ENCODE assay signal across 21 cellular contexts in genomic region chr17:67119102-67119501, GRCh38.
DNase-seq lines count a peak whose midpoint lies in the region; ATAC-seq, FAIRE-seq and TF ChIP-seq lines count a peak whose summit lies in the region.
"Had no signal": no experiment of that assay in that cellular context is flagged by ENCODE, and none has a peak within 500 bp of the region (broad histone marks: within the 10 kb centered on the region; RNA-seq: fewer than 3 reads in every experiment).

No MANE protein-coding gene starts in this region.

- H3K9me2 ChIP-seq in SK-N-SH, result no peaks in the 10 kb centered on the region

- POLR2A ChIA-PET in SK-N-SH (lab: Yijun Ruan, JAX), result interaction anchor here (0.7 kb wide), 1 partner anchor 39 kb away, joined by 3 read pairs; no protein-coding TSS in a partner anchor

- DNase-seq in SK-N-SH (no peak), GM19239 (ENCODE audit: insufficient read length, low spot score) (no peak), HTR-8/SVneo (ENCODE audit: insufficient read length, low spot score) (no peak), urothelium cell line (ENCODE audit: low spot score) (no peak), GM19238 (ENCODE audit: insufficient read length, low spot score) (no peak)
- no peak for DNase-seq in stimulated activated naive B cell treated with anti-CD40 and anti-IgM and Interleukin-4, amounts not matched to agents 10 μg/mL and 1 μg/mL and 100 μg/mL, for 72 hours
- DNase-seq: AML-193; Caco-2; Calu3; CD4-positive, alpha-beta T cell; CD8-positive, alpha-beta T cell; DMS79 treated with DMSO at 0.1 percent for 48 hours; GF-D8 had no signal

- WGBS in SK-N-SH (ENCODE audit: low lambda C conversion rate), result 96% methylated on average over 2 of the region's 2 CpGs

- no peak overlapping the region for H3K9ac ChIP-seq in SK-N-SH
- H3K9ac ChIP-seq: BLaER1 treated with 17β-estradiol and CSF1 and Interleukin-3, amounts not matched to agents 10 nM and 100 nM had no signal

- H3F3A ChIP-seq in SK-N-SH (replicated peaks; ENCODE audit: insufficient read depth), result no peaks in the 10 kb centered on the region

- H3K27me3 ChIP-seq in SK-N-SH (ENCODE audit: insufficient read depth), result no peaks in the 10 kb centered on the region
- H3K27me3 ChIP-seq: BLaER1 treated with 17β-estradiol and CSF1 and Interleukin-3, amounts not matched to agents 10 nM and 100 nM had no signal

- no peak overlapping the region for H3K27ac ChIP-seq in SK-N-SH (ENCODE audit: low read depth in 2 of 2, low read length in 1 of 2)
- H3K27ac ChIP-seq: 22Rv1; A549; BLaER1 treated with 17β-estradiol and CSF1 and Interleukin-3, amounts not matched to agents 10 nM and 100 nM; C4-2B had no signal

- H3K9me3 ChIP-seq in SK-N-SH, result peaks cover 12% of the 10 kb centered on the region
- H3K9me3 ChIP-seq: Caco-2 had no signal

- H3K4me3 Mint-ChIP-seq in stimulated activated naive B cell treated with anti-CD40 and anti-IgM and Interleukin-4, amounts not matched to agents 10 μg/mL and 1 μg/mL and 100 μg/mL, for 72 hours, result no peak overlapping the region
- H3K4me3 Mint-ChIP-seq: B cell; CD4-positive, alpha-beta T cell; CD8-positive, alpha-beta T cell had no signal

- no peak overlapping the region for H3K4me2 ChIP-seq in SK-N-SH
- H3K4me2 ChIP-seq: A549; BLaER1 treated with 17β-estradiol and CSF1 and Interleukin-3, amounts not matched to agents 10 nM and 100 nM had no signal

- TF ChIP-seq CTCF in SK-N-SH (IDR thresholded peaks at IDR 0.05), result no peak

- no peak overlapping the region for H2AFZ ChIP-seq in SK-N-SH (ENCODE audit: low read depth)

- peaks cover 7% of the 10 kb centered on the region in 2 donors for H3K9me3 Mint-ChIP-seq in stimulated activated naive B cell treated with anti-CD40 and anti-IgM and Interleukin-4, amounts not matched to agents 10 μg/mL and 1 μg/mL and 100 μg/mL, for 72 hours

- no peak overlapping the region for H3K27ac Mint-ChIP-seq in stimulated activated naive B cell treated with anti-CD40 and anti-IgM and Interleukin-4, amounts not matched to agents 10 μg/mL and 1 μg/mL and 100 μg/mL, for 72 hours
- H3K27ac Mint-ChIP-seq: B cell; CD4-positive, alpha-beta T cell; CD8-positive, alpha-beta T cell had no signal

- CTCF ChIA-PET in SK-N-SH (lab: Yijun Ruan, JAX), result interaction anchor here (1.7 kb wide), 1 partner anchor 11 kb away, joined by 6 read pairs; no protein-coding TSS in a partner anchor

- no peak for ATAC-seq in SK-N-SH treated with all-trans-retinoic acid at 6 μM for 48 hours
- ATAC-seq in stimulated activated naive B cell treated with anti-CD40 and anti-IgM and Interleukin-4, amounts not matched to agents 10 μg/mL and 1 μg/mL and 100 μg/mL, for 72 hours (replicated peaks), result no peak
- ATAC-seq: A549; CD8-positive, alpha-beta T cell had no signal

- H4K20me1 ChIP-seq in SK-N-SH (ENCODE audit: insufficient read depth), result no peaks in the 10 kb centered on the region

- TF ChIP-seq EP300 in SK-N-SH (IDR thresholded peaks at IDR 0.05; ENCODE audit: borderline replicate concordance in 1 of 2, low read depth in 1 of 2, low read length in 1 of 2), result no peak

- H3K4me1 Mint-ChIP-seq in stimulated activated naive B cell treated with anti-CD40 and anti-IgM and Interleukin-4, amounts not matched to agents 10 μg/mL and 1 μg/mL and 100 μg/mL, for 72 hours, result no peaks in the 10 kb centered on the region
- H3K4me1 Mint-ChIP-seq: B cell had no signal

- peaks cover 59 to 88% of the 10 kb centered on the region in 2 experiments for H3K36me3 ChIP-seq in SK-N-SH (replicated peaks in 1 of 2; ENCODE audit: control insufficient read depth in 1 of 2, insufficient read depth in 2 of 2, low read length in 1 of 2)

- no peaks in the 10 kb centered on the region for H3K79me2 ChIP-seq in SK-N-SH (ENCODE audit: insufficient read depth)

- no peaks in the 10 kb centered on the region for H3K27me3 Mint-ChIP-seq in stimulated activated naive B cell treated with anti-CD40 and anti-IgM and Interleukin-4, amounts not matched to agents 10 μg/mL and 1 μg/mL and 100 μg/mL, for 72 hours
- H3K27me3 Mint-ChIP-seq: B cell; CD4-positive, alpha-beta T cell had no signal

- H3K36me3 Mint-ChIP-seq in stimulated activated naive B cell treated with anti-CD40 and anti-IgM and Interleukin-4, amounts not matched to agents 10 μg/mL and 1 μg/mL and 100 μg/mL, for 72 hours, result peaks cover 41 to 62% of the 10 kb centered on the region in 2 donors

- peak; percentile 11 for FAIRE-seq in GM19239 (lab: Jason Lieb, UNC)
- FAIRE-seq in HTR-8/SVneo (lab: Jason Lieb, UNC), result peak; percentile 80
- peak; percentile 5 for FAIRE-seq in urothelium cell line (lab: Jason Lieb, UNC)
- FAIRE-seq: A549, D721Med, GM12891 had no signal

- peaks cover 0 to 16% of the 10 kb centered on the region in 2 experiments; a peak in 2 of 4 replicates for H3K4me1 ChIP-seq in SK-N-SH (ENCODE audit: control insufficient read depth in 1 of 2, insufficient read depth in 2 of 2, low read depth in 1 of 2, low read length in 1 of 2)
- H3K4me1 ChIP-seq: A549; BLaER1 treated with 17β-estradiol and CSF1 and Interleukin-3, amounts not matched to agents 10 nM and 100 nM; Caco-2 had no signal

- H3K4me3 ChIP-seq in SK-N-SH (ENCODE audit: low read depth in 2 of 2, low read length in 1 of 2), result no peak overlapping the region
- H3K4me3 ChIP-seq: A549; BLaER1 treated with 17β-estradiol and CSF1 and Interleukin-3, amounts not matched to agents 10 nM and 100 nM had no signal

- no peak for TF ChIP-seq RAD21 in SK-N-SH (IDR thresholded peaks at IDR 0.05; ENCODE audit: low read length)

TF ChIP-seq in SK-N-SH treated with all-trans-retinoic acid at 6 μM for 48 hours, 23 proteins besides CTCF, POLR2A, EP300 and RAD21:
- TF ChIP-seq ZNF8 (CRISPR knock-in tag; IDR thresholded peaks at IDR 0.05), result peak; percentile 91
- TF ChIP-seq CREB5 (CRISPR knock-in tag; IDR thresholded peaks at IDR 0.05; ENCODE audit: low read depth), result no peak

TF ChIP-seq in SK-N-SH, 30 proteins besides CTCF, POLR2A, EP300 and RAD21:
- TF ChIP-seq FOXJ3 (CRISPR knock-in tag; IDR thresholded peaks at IDR 0.05), result no peak
- TF ChIP-seq USF1 (IDR thresholded peaks at IDR 0.05; ENCODE audit: borderline replicate concordance, low read depth), result no peak
- no peak for TF ChIP-seq SMC3 (IDR thresholded peaks at IDR 0.05; ENCODE audit: low read depth, low read length)
- no peak for TF ChIP-seq CHD2 (IDR thresholded peaks at IDR 0.05; ENCODE audit: low read length, partially characterized antibody)
